Comparison of ENCODE assay signal across 1 cellular context in genomic region chr7:72924748-72925545, GRCh38.
TF ChIP-seq lines count a peak whose summit lies in the region.

TSS of gene POM121 (plus strand) at chr7:72925095. CDS start at chr7:72925122, 27 bp downstream.

TF ChIP-seq in HEK293, 187 proteins besides CTCF, POLR2A, EP300 and RAD21 (continued from another document):
- no peak for TF ChIP-seq ZNF48 (tag by site-specific recombination; IDR thresholded peaks at IDR 0.05)
- TF ChIP-seq ZNF639 (tag by site-specific recombination; IDR thresholded peaks at IDR 0.05): peak; percentile 51; the same call in 1 of the 2 replicates
- TF ChIP-seq GLI2 (tag by site-specific recombination; IDR thresholded peaks at IDR 0.05; ENCODE audit: borderline replicate concordance, low read depth): no peak
- TF ChIP-seq ZBTB17 (tag by site-specific recombination; IDR thresholded peaks at IDR 0.05): peak; percentile 92
- TF ChIP-seq ZBTB11 (tag by site-specific recombination; conservative IDR thresholded peaks at IDR 0.05; ENCODE audit: low read depth): no peak
- TF ChIP-seq ZBTB21 (tag by site-specific recombination; IDR thresholded peaks at IDR 0.05): peak; percentile 89
- TF ChIP-seq ZNF324 (tag by site-specific recombination; IDR thresholded peaks at IDR 0.05): 0 out of 2 replicates have a peak, but pooled peaks have one; percentile 21
- TF ChIP-seq ZNF341 (tag by site-specific recombination; IDR thresholded peaks at IDR 0.05; ENCODE audit: low read depth): peak; percentile 90
- TF ChIP-seq SETDB1 (IDR thresholded peaks at IDR 0.05; ENCODE audit: insufficient read length, low read length): no peak
- TF ChIP-seq ZNF335 (tag by site-specific recombination; conservative IDR thresholded peaks at IDR 0.05): peak; percentile 87
- TF ChIP-seq ELK4 (IDR thresholded peaks at IDR 0.05; ENCODE audit: borderline replicate concordance, low read depth, low read length): no peak
